In genomic region chr10:119466655-119467054, GRCh38 we compare ENCODE assay signal across 1 cellular context.
TF ChIP-seq lines count a peak whose summit lies in the region.

No MANE protein-coding gene starts in this region.

TF ChIP-seq in GM12878, 131 proteins besides CTCF, POLR2A, EP300 and RAD21 (continued from another document):
- TF ChIP-seq ZBTB33 (IDR thresholded peaks at IDR 0.05), result no peak
- TF ChIP-seq FOS (IDR thresholded peaks at IDR 0.05; ENCODE audit: borderline replicate concordance, extremely low read depth, insufficient read length), result no peak
